17 cellular contexts compared by ENCODE assay signal in genomic region chr5:38540348-38540747, GRCh38. TPM values are rescaled to one million over a fixed set of nuclear protein-coding genes. Genes with fewer than 3 reads are reported as not detected.
A peak's percentile ranks its signal among the peaks of the same experiment; 100 is the strongest.
DNase-seq lines count a peak whose midpoint lies in the region; ATAC-seq and TF ChIP-seq lines count a peak whose summit lies in the region.
"Had no signal": no experiment of that assay in that cellular context is flagged by ENCODE, and none has a peak within 500 bp of the region (broad histone marks: within the 10 kb centered on the region; RNA-seq: fewer than 3 reads in every experiment).

No MANE protein-coding gene starts in this region.

- H3K9me3 ChIP-seq in tibial artery: no peaks in the 10 kb centered on the region
- H3K9me3 ChIP-seq: mucosa of descending colon had no signal

- no peak for TF ChIP-seq CTCF in tibial artery (IDR thresholded peaks at IDR 0.05)

- H3K9me3 Mint-ChIP-seq in activated naive CD4-positive, alpha-beta T cell treated with anti-CD3 and anti-CD28 coated beads for 36 hours: no peaks in the 10 kb centered on the region
- H3K9me3 Mint-ChIP-seq: effector memory CD8-positive, alpha-beta T cell; HFFc6; stimulated activated memory B cell treated with anti-CD40 and anti-IgM and Interleukin-4, amounts not matched to agents 10 μg/mL and 1 μg/mL and 100 μg/mL, for 72 hours had no signal

- no peak overlapping the region for H3K4me3 ChIP-seq in tibial artery
- H3K4me3 ChIP-seq: GM12878, mucosa of descending colon, PC-9 had no signal

- CTCF ChIA-PET in activated naive CD4-positive, alpha-beta T cell treated with anti-CD3 and anti-CD28 coated beads for 36 hours (lab: Charles Lee): interaction anchor here (0.7 kb wide), 1 partner anchor 141 kb away, joined by 4 read pairs; no protein-coding TSS in a partner anchor

- intact Hi-C loops in tibial artery (cut with DNase I; ENCODE audit: low total_unique reads): no loop called here
- intact Hi-C loops in activated naive CD4-positive, alpha-beta T cell treated with anti-CD3 and anti-CD28 coated beads for 36 hours (cut with micrococcal nuclease): no loop called here

- ATAC-seq in GM18868 (IDR thresholded peaks at IDR 0.05; ENCODE audit: unreplicated experiment): no peak
- no peak for ATAC-seq in GM21723 (IDR thresholded peaks at IDR 0.05; ENCODE audit: unreplicated experiment)
- ATAC-seq: effector memory CD8-positive, alpha-beta T cell; GM12878; mucosa of descending colon; stimulated activated memory B cell treated with anti-CD40 and anti-IgM and Interleukin-4, amounts not matched to agents 10 μg/mL and 1 μg/mL and 100 μg/mL, for 72 hours had no signal

- DNase-seq in DMS 273 (lab: John Stamatoyannopoulos, UW; ENCODE audit: unreplicated experiment) (peak; percentile 11), DMS 273 treated with DMSO at 0.1 percent for 48 hours (lab: John Stamatoyannopoulos, UW) (no peak), SHP77 (lab: John Stamatoyannopoulos, UW) (peak; percentile 92 to 93), left kidney (ENCODE audit: low read depth, low spot score) (peak; percentile 59), tibial artery (peak; percentile 54 to 73)
- DNase-seq in activated naive CD4-positive, alpha-beta T cell treated with anti-CD3 and anti-CD28 coated beads for 36 hours: no peak
- DNase-seq: amniotic stem cell; Calu3; effector memory CD8-positive, alpha-beta T cell; HFFc6; mucosa of descending colon; PC-9 had no signal

- H3K27ac ChIP-seq in tibial artery: peak overlapping the region; percentile 26 to 39
- H3K27ac ChIP-seq: 22Rv1, PC-9 had no signal

- no peaks in the 10 kb centered on the region for H3K4me1 Mint-ChIP-seq in activated naive CD4-positive, alpha-beta T cell treated with anti-CD3 and anti-CD28 coated beads for 36 hours (ENCODE audit: low read depth)
- H3K4me1 Mint-ChIP-seq: stimulated activated memory B cell treated with anti-CD40 and anti-IgM and Interleukin-4, amounts not matched to agents 10 μg/mL and 1 μg/mL and 100 μg/mL, for 72 hours had no signal

- H3K27ac Mint-ChIP-seq in activated naive CD4-positive, alpha-beta T cell treated with anti-CD3 and anti-CD28 coated beads for 36 hours: no peak overlapping the region
- H3K27ac Mint-ChIP-seq: effector memory CD8-positive, alpha-beta T cell; HFFc6; stimulated activated memory B cell treated with anti-CD40 and anti-IgM and Interleukin-4, amounts not matched to agents 10 μg/mL and 1 μg/mL and 100 μg/mL, for 72 hours had no signal

- peaks cover 0 to 65% (median 23%) of the 10 kb centered on the region in 4 donors for H3K4me1 ChIP-seq in tibial artery

- H3K36me3 ChIP-seq in tibial artery: no peaks in the 10 kb centered on the region

- H3K27me3 ChIP-seq in tibial artery: no peaks in the 10 kb centered on the region

- peaks cover 8% of the 10 kb centered on the region for H3K27me3 Mint-ChIP-seq in activated naive CD4-positive, alpha-beta T cell treated with anti-CD3 and anti-CD28 coated beads for 36 hours (ENCODE audit: low read depth)

- no peak overlapping the region for H3K4me3 Mint-ChIP-seq in activated naive CD4-positive, alpha-beta T cell treated with anti-CD3 and anti-CD28 coated beads for 36 hours
- H3K4me3 Mint-ChIP-seq: effector memory CD8-positive, alpha-beta T cell; HFFc6; stimulated activated memory B cell treated with anti-CD40 and anti-IgM and Interleukin-4, amounts not matched to agents 10 μg/mL and 1 μg/mL and 100 μg/mL, for 72 hours had no signal

- H3K36me3 Mint-ChIP-seq in activated naive CD4-positive, alpha-beta T cell treated with anti-CD3 and anti-CD28 coated beads for 36 hours (ENCODE audit: low read depth): no peaks in the 10 kb centered on the region
- H3K36me3 Mint-ChIP-seq: stimulated activated memory B cell treated with anti-CD40 and anti-IgM and Interleukin-4, amounts not matched to agents 10 μg/mL and 1 μg/mL and 100 μg/mL, for 72 hours had no signal

RNA-seq across cellular contexts. Expression of gene LIFR, which starts 16.1 kb away (rescaled TPM):
- total RNA-seq in activated naive CD4-positive, alpha-beta T cell treated with anti-CD3 and anti-CD28 coated beads for 36 hours: under 1 TPM in 1 of 2 experiments, not detected in 1; 0.20 TPM

Comparison
In these comparisons a context has a peak if more than half of its experiments do, and no peak if none do; other contexts are left out.
1. DNase-seq: peak in DMS 273 (single experiment), SHP77 (2 of 2), left kidney (single experiment) and tibial artery (2 of 2); none in DMS 273 treated with DMSO at 0.1 percent for 48 hours (single experiment) and activated naive CD4-positive, alpha-beta T cell treated with anti-CD3 and anti-CD28 coated beads for 36 hours (single experiment).